In the genomic region with DNA sequence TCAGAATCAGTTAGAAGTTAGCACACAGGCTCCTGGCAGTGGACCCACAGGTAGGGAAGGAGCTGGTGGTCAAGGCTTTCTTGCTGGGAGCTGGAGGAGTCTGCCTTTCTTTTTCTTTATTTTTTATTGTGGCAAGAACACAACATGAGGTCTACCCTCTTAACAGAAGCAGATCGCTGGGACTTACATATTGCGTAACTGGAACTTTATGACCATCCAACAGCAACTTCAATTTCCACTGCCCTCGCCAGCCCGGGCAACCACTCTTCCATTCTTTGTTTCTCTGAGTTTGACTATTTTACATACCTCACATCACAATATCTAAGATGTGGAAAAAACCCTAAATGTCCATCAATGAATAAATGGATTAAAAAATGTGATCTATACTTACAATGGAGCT, we compare ENCODE assay signal across 23 cellular contexts.
"Had no signal": no experiment of that assay in that cellular context is flagged by ENCODE, and none has a peak within 500 bp of the region (broad histone marks: within the 10 kb centered on the region; RNA-seq: fewer than 3 reads in every experiment).

No MANE protein-coding gene starts in this region.

- H3K27ac ChIP-seq: SJSA1, SK-N-MC had no signal

- DNase-seq: Karpas-422, KG1, MG63, NCI-H1092 treated with DMSO at 0.1 percent for 48 hours, NCI-H1436, NCI-H187, NCI-H2029, NCI-H2081 treated with DMSO at 0.1 percent for 48 hours, NCI-H2171, NCI-H226, NCI-H446, NCI-H510A, NCI-H524 treated with DMSO at 0.1 percent for 48 hours, NCI-H69, NCI-H774, Right ventricle myocardium superior, RPMI8226, SIG-M5, T-helper 1 cell had no signal

- H3K9me3 ChIP-seq: MG63, SJSA1 had no signal

- H3K27me3 ChIP-seq: MG63, SJSA1 had no signal

- H3K36me3 Mint-ChIP-seq: IgD-negative memory B cell had no signal

- FAIRE-seq: RCC 7860 had no signal

- H3K36me3 ChIP-seq: MG63, SJSA1 had no signal

- H3K4me1 ChIP-seq: SJSA1 had no signal

- H3K4me3 Mint-ChIP-seq: IgD-negative memory B cell had no signal

- H3K4me3 ChIP-seq: MG63, SJSA1, SK-N-MC had no signal

- H3K27ac Mint-ChIP-seq: IgD-negative memory B cell had no signal
